In genomic region chr3:152436707-152437615, GRCh38 we compare ENCODE assay signal across 9 cellular contexts.
DNase-seq lines count a peak whose midpoint lies in the region; ATAC-seq and TF ChIP-seq lines count a peak whose summit lies in the region.
"Had no signal": no experiment of that assay in that cellular context is flagged by ENCODE, and none has a peak within 500 bp of the region (broad histone marks: within the 10 kb centered on the region; RNA-seq: fewer than 3 reads in every experiment).

No MANE protein-coding gene starts in this region.

- peaks cover 6 to 29% (median 7%) of the 10 kb centered on the region in 3 experiments for H3K36me3 ChIP-seq in naive thymus-derived CD4-positive, alpha-beta T cell (ENCODE audit: control insufficient read depth in 2 of 3, insufficient read depth in 3 of 3, low read length in 3 of 3)
- H3K36me3 ChIP-seq in body of pancreas (replicated peaks in 1 of 2; ENCODE audit: insufficient read depth in 1 of 2, low read depth in 2 of 2), result peaks cover 0 to 5% of the 10 kb centered on the region in 2 donors

- POLR2A ChIA-PET in naive thymus-derived CD4-positive, alpha-beta T cell (lab: Charles Lee), result interaction anchor here (0.6 to 1.1 kb wide), 5 partner anchors 11 to 260 kb away, joined by 3 to 5 read pairs (median 3); no protein-coding TSS in a partner anchor

- TF ChIP-seq CTCF in chondrocyte (IDR thresholded peaks at IDR 0.05) (no peak), body of pancreas (IDR thresholded peaks at IDR 0.05) (no peak)

- H3K4me1 Mint-ChIP-seq in IgD-negative memory B cell, result peaks cover 22 to 49% (median 38%) of the 10 kb centered on the region in 3 donors
- H3K4me1 Mint-ChIP-seq in chondrocyte (ENCODE audit: low read depth), result peaks cover 25% of the 10 kb centered on the region
- H3K4me1 Mint-ChIP-seq in naive thymus-derived CD4-positive, alpha-beta T cell, result peaks cover 33 to 87% (median 76%) of the 10 kb centered on the region in 7 donors

- H3K4me1 ChIP-seq in naive thymus-derived CD4-positive, alpha-beta T cell (ENCODE audit: control insufficient read depth in 2 of 2, insufficient read depth in 2 of 2, low read length in 2 of 2), result peaks cover 4 to 12% of the 10 kb centered on the region in 2 donors
- peaks cover 17% of the 10 kb centered on the region for H3K4me1 ChIP-seq in body of pancreas

- H3K4me3 Mint-ChIP-seq in IgD-negative memory B cell (peak overlapping the region in 1 of 4 donors; percentile 23), chondrocyte (ENCODE audit: unreplicated experiment) (no peak overlapping the region)
- peak overlapping the region in 9 of 10 donors; percentile 35 to 67 (median 55) for H3K4me3 Mint-ChIP-seq in naive thymus-derived CD4-positive, alpha-beta T cell

- H3K27me3 Mint-ChIP-seq in IgD-negative memory B cell (no peaks in the 10 kb centered on the region), chondrocyte (ENCODE audit: low read depth) (no peaks in the 10 kb centered on the region)
- H3K27me3 Mint-ChIP-seq in naive thymus-derived CD4-positive, alpha-beta T cell, result no peaks in the 10 kb centered on the region
- H3K27me3 Mint-ChIP-seq: brain had no signal

- H3K9me3 ChIP-seq in naive thymus-derived CD4-positive, alpha-beta T cell (ENCODE audit: control insufficient read depth in 2 of 3, low read length in 3 of 3), result peaks cover 0 to 6% (median 0%) of the 10 kb centered on the region in 3 experiments
- H3K9me3 ChIP-seq in body of pancreas, result no peaks in the 10 kb centered on the region

- H3K36me3 Mint-ChIP-seq in IgD-negative memory B cell (peaks cover 28% of the 10 kb centered on the region), chondrocyte (ENCODE audit: low read depth) (peaks cover 13% of the 10 kb centered on the region)
- peaks cover 12 to 68% (median 57%) of the 10 kb centered on the region in 5 donors for H3K36me3 Mint-ChIP-seq in naive thymus-derived CD4-positive, alpha-beta T cell

- intact Hi-C loops in naive thymus-derived CD4-positive, alpha-beta T cell (cut with micrococcal nuclease), result no loop called here
- intact Hi-C loops in body of pancreas (cut with DNase I), result no loop called here

- no peak overlapping the region for H3K4me3 ChIP-seq in naive thymus-derived CD4-positive, alpha-beta T cell (ENCODE audit: low read length)
- no peak overlapping the region for H3K4me3 ChIP-seq in body of pancreas

- peak; percentile 14 for DNase-seq in AG20443 (ENCODE audit: low spot score)
- no peak for DNase-seq in chondrocyte (ENCODE audit: low spot score)
- DNase-seq in naive thymus-derived CD4-positive, alpha-beta T cell, result no peak
- no peak for DNase-seq in body of pancreas
- DNase-seq in KG1 (lab: John Stamatoyannopoulos, UW), result no peak
- DNase-seq in HuH-7 (ENCODE audit: low spot score), result no peak

- ATAC-seq in naive thymus-derived CD4-positive, alpha-beta T cell, result no peak
- ATAC-seq in HG02623 (IDR thresholded peaks at IDR 0.05; ENCODE audit: unreplicated experiment) (no peak), body of pancreas (no peak)

- no peak for TF ChIP-seq POLR2A in body of pancreas (IDR thresholded peaks at IDR 0.05)

- H3K27ac ChIP-seq in naive thymus-derived CD4-positive, alpha-beta T cell (ENCODE audit: low read depth, low read length), result peak overlapping the region; percentile 51
- peak overlapping the region in 2 of 4 donors; percentile 28 to 59 for H3K27ac ChIP-seq in body of pancreas

- no peaks in the 10 kb centered on the region for H3K27me3 ChIP-seq in naive thymus-derived CD4-positive, alpha-beta T cell (ENCODE audit: control insufficient read depth in 2 of 2, insufficient read depth in 2 of 2, low read length in 2 of 2)
- no peaks in the 10 kb centered on the region for H3K27me3 ChIP-seq in body of pancreas

- CTCF ChIA-PET in naive thymus-derived CD4-positive, alpha-beta T cell (lab: Charles Lee), result interaction anchor here (0.5 kb wide), 1 partner anchor 38 kb away, joined by 3 read pairs; no protein-coding TSS in a partner anchor

- H3K9me3 Mint-ChIP-seq in IgD-negative memory B cell (peaks cover 1 to 9% (median 9%) of the 10 kb centered on the region in 3 donors), chondrocyte (ENCODE audit: low read depth) (peaks cover 13% of the 10 kb centered on the region)
- H3K9me3 Mint-ChIP-seq in naive thymus-derived CD4-positive, alpha-beta T cell, result peaks cover 0 to 12% (median 4%) of the 10 kb centered on the region in 11 donors

- H3K27ac Mint-ChIP-seq in IgD-negative memory B cell (peak overlapping the region in 2 of 3 donors; percentile 45 to 61), chondrocyte (ENCODE audit: unreplicated experiment) (peak overlapping the region; percentile 27)
- peak overlapping the region in 8 of 9 donors; percentile 16 to 88 (median 68) for H3K27ac Mint-ChIP-seq in naive thymus-derived CD4-positive, alpha-beta T cell

- WGBS in body of pancreas, 2 donors, result 39 to 52% methylated on average over 7 of the region's 7 CpGs
